Comparison of ENCODE assay signal across 22 cellular contexts in the genomic region with DNA sequence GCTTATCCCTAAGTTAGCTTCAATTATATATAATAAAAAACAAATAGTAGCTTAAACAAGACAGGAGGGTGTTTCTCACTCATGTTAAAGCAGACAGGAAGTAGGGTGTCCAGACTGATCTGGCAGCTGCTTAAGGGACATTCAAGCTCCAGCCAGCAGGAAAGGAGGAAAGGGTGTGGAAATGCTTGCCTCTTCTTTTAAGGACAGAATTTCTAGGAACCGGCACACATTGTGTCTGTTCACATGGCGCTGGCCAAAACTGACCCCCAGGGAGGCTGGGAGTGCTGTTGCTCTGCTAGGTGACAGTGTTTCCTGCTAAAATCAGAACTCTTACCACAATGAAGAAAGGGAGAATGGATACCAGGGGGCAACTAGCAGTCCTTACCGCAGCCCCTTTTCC. TPM values are rescaled to one million over a fixed set of nuclear protein-coding genes. Genes with fewer than 3 reads are reported as not detected.
"Had no signal": no experiment of that assay in that cellular context is flagged by ENCODE, and none has a peak within 500 bp of the region (broad histone marks: within the 10 kb centered on the region; RNA-seq: fewer than 3 reads in every experiment).

No MANE protein-coding gene starts in this region.

- DNase-seq: activated CD4-positive, alpha-beta T cell treated with anti-CD3 and anti-CD28 coated beads for 4 hours; activated CD8-positive, alpha-beta T cell treated with anti-CD3 and anti-CD28 coated beads, Interleukin-2, amount 10 ng/mL, durations not matched to agents 7 days and 5 days; activated naive CD4-positive, alpha-beta T cell treated with anti-CD3 and anti-CD28 coated beads, Interleukin-2, amount 10 ng/mL, durations not matched to agents 7 days and 5 days; central memory CD4-positive, alpha-beta T cell; cortex of kidney; immature natural killer cell; left lung; mesendoderm; pancreas; retina; SW 1271; T1000; tibial artery had no signal

- H3K36me3 ChIP-seq: adrenal gland, pancreas, vagina had no signal

- H3K27me3 Mint-ChIP-seq: activated naive CD4-positive, alpha-beta T cell treated with anti-CD3 and anti-CD28 coated beads, Interleukin-2, amount 10 ng/mL, durations not matched to agents 7 days and 5 days; activated T-helper 17 cell treated with anti-CD3 and anti-CD28 coated beads, Interleukin-2, amount 50 U/mL, for 72 hours had no signal

- ATAC-seq: activated CD8-positive, alpha-beta T cell treated with anti-CD3 and anti-CD28 coated beads, Interleukin-2, amount 10 ng/mL, durations not matched to agents 7 days and 5 days; activated T-helper 17 cell treated with anti-CD3 and anti-CD28 coated beads, Interleukin-2, amount 50 U/mL, for 72 hours; left lung; pancreas; stimulated activated effector memory CD8-positive, alpha-beta T cell treated with anti-CD3 and anti-CD28 coated beads, Interleukin-12 subunit alpha, Interleukin-12 subunit beta, amount 100 ng/mL, for 72 hours had no signal

- H3K27ac ChIP-seq: adrenal gland, left lung, pancreas, tibial artery, vagina, VCaP had no signal

- H3K4me3 ChIP-seq: adrenal gland, left lung, pancreas, smooth muscle cell, tibial artery, vagina had no signal

- H3K9me3 ChIP-seq: adrenal gland, pancreas had no signal

- H3K27me3 ChIP-seq: adrenal gland, left lung, pancreas, tibial artery, vagina had no signal

- H3K9me3 Mint-ChIP-seq: activated T-helper 17 cell treated with anti-CD3 and anti-CD28 coated beads, Interleukin-2, amount 50 U/mL, for 72 hours; stimulated activated effector memory CD8-positive, alpha-beta T cell treated with anti-CD3 and anti-CD28 coated beads, Interleukin-12 subunit alpha, Interleukin-12 subunit beta, amount 100 ng/mL, for 72 hours had no signal

- H3K27ac Mint-ChIP-seq: activated CD8-positive, alpha-beta T cell treated with anti-CD3 and anti-CD28 coated beads, Interleukin-2, amount 10 ng/mL, durations not matched to agents 7 days and 5 days; activated naive CD4-positive, alpha-beta T cell treated with anti-CD3 and anti-CD28 coated beads, Interleukin-2, amount 10 ng/mL, durations not matched to agents 7 days and 5 days; activated T-helper 17 cell treated with anti-CD3 and anti-CD28 coated beads, Interleukin-2, amount 50 U/mL, for 72 hours; stimulated activated effector memory CD8-positive, alpha-beta T cell treated with anti-CD3 and anti-CD28 coated beads, Interleukin-12 subunit alpha, Interleukin-12 subunit beta, amount 100 ng/mL, for 72 hours had no signal

- H3K4me2 ChIP-seq: smooth muscle cell had no signal

- H3K4me3 Mint-ChIP-seq: activated CD8-positive, alpha-beta T cell treated with anti-CD3 and anti-CD28 coated beads, Interleukin-2, amount 10 ng/mL, durations not matched to agents 7 days and 5 days; activated naive CD4-positive, alpha-beta T cell treated with anti-CD3 and anti-CD28 coated beads, Interleukin-2, amount 10 ng/mL, durations not matched to agents 7 days and 5 days; activated T-helper 17 cell treated with anti-CD3 and anti-CD28 coated beads, Interleukin-2, amount 50 U/mL, for 72 hours; immature natural killer cell; neural crest cell; stimulated activated effector memory CD8-positive, alpha-beta T cell treated with anti-CD3 and anti-CD28 coated beads, Interleukin-12 subunit alpha, Interleukin-12 subunit beta, amount 100 ng/mL, for 72 hours had no signal

- H3K4me1 Mint-ChIP-seq: activated naive CD4-positive, alpha-beta T cell treated with anti-CD3 and anti-CD28 coated beads, Interleukin-2, amount 10 ng/mL, durations not matched to agents 7 days and 5 days; activated T-helper 17 cell treated with anti-CD3 and anti-CD28 coated beads, Interleukin-2, amount 50 U/mL, for 72 hours; immature natural killer cell; neural crest cell; stimulated activated effector memory CD8-positive, alpha-beta T cell treated with anti-CD3 and anti-CD28 coated beads, Interleukin-12 subunit alpha, Interleukin-12 subunit beta, amount 100 ng/mL, for 72 hours had no signal

- H3K36me3 Mint-ChIP-seq: stimulated activated effector memory CD8-positive, alpha-beta T cell treated with anti-CD3 and anti-CD28 coated beads, Interleukin-12 subunit alpha, Interleukin-12 subunit beta, amount 100 ng/mL, for 72 hours had no signal

- FAIRE-seq: pancreas had no signal

- H3K4me1 ChIP-seq: left lung, pancreas, tibial artery, vagina had no signal

RNA-seq across cellular contexts. Expression of a gene that starts 28.6 kb away (rescaled TPM):
- total RNA-seq: glomerular endothelial cell had no signal

RNA-seq across cellular contexts. Expression of a gene that starts 43.1 kb away (rescaled TPM):
- total RNA-seq: activated CD8-positive, alpha-beta T cell treated with anti-CD3 and anti-CD28 coated beads, Interleukin-2, amount 10 ng/mL, durations not matched to agents 7 days and 5 days; activated T-helper 17 cell treated with anti-CD3 and anti-CD28 coated beads, Interleukin-2, amount 50 U/mL, for 72 hours; adrenal gland; glomerular endothelial cell; left lung; neural crest cell; pancreas; smooth muscle cell; vagina had no signal
- polyA plus RNA-seq: adrenal gland, esophagus, immature natural killer cell, pancreas, smooth muscle cell had no signal
